In the genomic region with DNA sequence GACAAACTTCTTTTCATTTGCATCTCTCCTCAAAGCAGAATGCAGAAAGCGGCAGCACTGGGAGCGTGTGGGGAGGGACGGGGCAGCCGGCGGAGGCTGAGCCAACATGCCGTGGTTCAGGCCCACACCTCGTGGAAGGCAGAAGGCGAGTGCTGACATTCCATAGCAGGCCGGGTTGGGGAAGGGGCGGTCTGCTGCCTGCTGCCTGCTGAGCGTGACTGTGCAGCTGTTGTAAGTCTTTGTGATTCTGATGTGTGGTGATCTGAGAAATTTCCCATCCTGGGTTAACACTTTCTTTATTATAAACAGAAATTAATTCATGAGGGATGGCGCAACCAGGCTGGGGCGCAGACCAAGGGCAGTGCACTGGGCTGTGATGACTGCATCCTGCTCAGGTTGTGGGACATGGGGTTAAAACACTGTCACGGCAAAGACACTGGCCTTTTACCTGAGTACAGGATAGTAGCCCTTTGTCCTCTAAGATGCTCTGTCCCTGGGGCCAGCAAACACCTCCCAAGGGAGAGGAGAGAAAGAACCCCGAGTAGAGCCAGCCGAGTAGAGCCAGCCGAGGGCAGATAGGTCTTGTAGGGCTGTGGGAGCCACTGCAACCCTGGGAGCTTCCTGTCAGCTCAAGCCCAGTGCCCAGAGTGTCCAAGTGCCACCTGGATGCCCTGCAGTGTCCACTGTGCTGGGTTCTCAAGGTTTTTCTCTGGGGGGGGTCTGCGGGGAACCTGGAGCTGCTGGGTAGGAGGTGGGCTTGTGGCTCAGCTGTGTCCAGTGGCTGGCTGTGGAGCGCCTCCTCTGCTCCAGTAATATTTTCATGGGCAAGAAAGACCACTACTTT, we compare ENCODE assay signal across 10 cellular contexts. TPM values are rescaled to one million over a fixed set of nuclear protein-coding genes. Genes with fewer than 3 reads are reported as not detected.
DNase-seq lines count a peak whose midpoint lies in the region; ATAC-seq and TF ChIP-seq lines count a peak whose summit lies in the region.
"Had no signal": no experiment of that assay in that cellular context is flagged by ENCODE, and none has a peak within 500 bp of the region (broad histone marks: within the 10 kb centered on the region; RNA-seq: fewer than 3 reads in every experiment).

No MANE protein-coding gene starts in this region.

- H3K4me1 ChIP-seq in upper lobe of right lung, result no peaks in the 10 kb centered on the region

- CTCF ChIA-PET in activated naive CD4-positive, alpha-beta T cell treated with anti-CD3 and anti-CD28 coated beads, Interleukin-2, amount 10 ng/mL, durations not matched to agents 7 days and 5 days (lab: Charles Lee), result interaction anchor here (2.4 kb wide), 1 partner anchor 9 kb away, joined by 8 read pairs; a partner anchor contains a TSS

- no peak for ATAC-seq in activated naive CD4-positive, alpha-beta T cell treated with anti-CD3 and anti-CD28 coated beads, Interleukin-2, amount 50 U/mL, for 72 hours
- ATAC-seq in upper lobe of right lung (no peak), GM19463 (IDR thresholded peaks at IDR 0.05; ENCODE audit: unreplicated experiment) (no peak)
- ATAC-seq: activated CD4-positive, CD25-positive, alpha-beta regulatory T cell treated with anti-CD3 and anti-CD28 coated beads, Interleukin-2, amount 50 U/mL, for 24 hours; CD8-positive, alpha-beta T cell had no signal

- no peak overlapping the region for H3K4me3 Mint-ChIP-seq in activated naive CD4-positive, alpha-beta T cell treated with anti-CD3 and anti-CD28 coated beads, Interleukin-2, amount 10 ng/mL, durations not matched to agents 7 days and 5 days
- H3K4me3 Mint-ChIP-seq: CD8-positive, alpha-beta T cell had no signal

- H3K27ac ChIP-seq in upper lobe of right lung, result no peak overlapping the region

- H3K27me3 Mint-ChIP-seq in activated naive CD4-positive, alpha-beta T cell treated with anti-CD3 and anti-CD28 coated beads, Interleukin-2, amount 10 ng/mL, durations not matched to agents 7 days and 5 days, result no peaks in the 10 kb centered on the region

- H3K9me3 Mint-ChIP-seq in activated naive CD4-positive, alpha-beta T cell treated with anti-CD3 and anti-CD28 coated beads, Interleukin-2, amount 50 U/mL, for 72 hours, result no peaks in the 10 kb centered on the region
- H3K9me3 Mint-ChIP-seq in activated naive CD4-positive, alpha-beta T cell treated with anti-CD3 and anti-CD28 coated beads, Interleukin-2, amount 10 ng/mL, durations not matched to agents 7 days and 5 days, result no peaks in the 10 kb centered on the region
- H3K9me3 Mint-ChIP-seq: CD8-positive, alpha-beta T cell had no signal

- H3K27ac Mint-ChIP-seq in activated naive CD4-positive, alpha-beta T cell treated with anti-CD3 and anti-CD28 coated beads, Interleukin-2, amount 50 U/mL, for 72 hours, result peak overlapping the region; percentile 51 to 88
- H3K27ac Mint-ChIP-seq in activated naive CD4-positive, alpha-beta T cell treated with anti-CD3 and anti-CD28 coated beads, Interleukin-2, amount 10 ng/mL, durations not matched to agents 7 days and 5 days, result no peak overlapping the region

- intact Hi-C loops in upper lobe of right lung (cut with DNase I), result no loop called here

- TF ChIP-seq CTCF in astrocyte of the cerebellum (IDR thresholded peaks at IDR 0.05; ENCODE audit: low read depth, low read length, missing control alignments), result no peak
- TF ChIP-seq CTCF in upper lobe of right lung (IDR thresholded peaks at IDR 0.05), result no peak

- H3K36me3 ChIP-seq in upper lobe of right lung, result peaks cover 6% of the 10 kb centered on the region

- H3K36me3 Mint-ChIP-seq in activated naive CD4-positive, alpha-beta T cell treated with anti-CD3 and anti-CD28 coated beads, Interleukin-2, amount 50 U/mL, for 72 hours, result no peaks in the 10 kb centered on the region
- peaks cover 9% of the 10 kb centered on the region for H3K36me3 Mint-ChIP-seq in activated naive CD4-positive, alpha-beta T cell treated with anti-CD3 and anti-CD28 coated beads, Interleukin-2, amount 10 ng/mL, durations not matched to agents 7 days and 5 days

- no peaks in the 10 kb centered on the region for H3K27me3 ChIP-seq in upper lobe of right lung

- no peaks in the 10 kb centered on the region for H3K9me3 ChIP-seq in upper lobe of right lung

- peak in 1 of 2 donors; percentile 49 for DNase-seq in activated naive CD4-positive, alpha-beta T cell treated with anti-CD3 and anti-CD28 coated beads, Interleukin-2, amount 50 U/mL, for 72 hours (ENCODE audit: low spot score in 2 of 2)
- DNase-seq in activated naive CD4-positive, alpha-beta T cell treated with anti-CD3 and anti-CD28 coated beads, Interleukin-2, amount 10 ng/mL, durations not matched to agents 7 days and 5 days, result no peak
- DNase-seq in astrocyte of the cerebellum (ENCODE audit: low read depth), result peak; percentile 87
- DNase-seq in mesenteric fat pad (ENCODE audit: low spot score), result peak; percentile 74
- peak; percentile 25 for DNase-seq in upper lobe of right lung
- no peak for DNase-seq in NCI-H524 treated with DMSO at 0.1 percent for 48 hours (lab: John Stamatoyannopoulos, UW)
- no peak for DNase-seq in putamen (ENCODE audit: low spot score)
- DNase-seq: CD8-positive, alpha-beta T cell had no signal

- no peaks in the 10 kb centered on the region for H3K4me1 Mint-ChIP-seq in activated naive CD4-positive, alpha-beta T cell treated with anti-CD3 and anti-CD28 coated beads, Interleukin-2, amount 10 ng/mL, durations not matched to agents 7 days and 5 days

- H3K4me3 ChIP-seq in astrocyte of the cerebellum (ENCODE audit: low read depth, low read length) (no peak overlapping the region), upper lobe of right lung (no peak overlapping the region)

- in situ Hi-C loops in astrocyte of the cerebellum (cut with HindIII; ENCODE audit: low sequenced_read_pairs), result no loop called here

RNA-seq across cellular contexts. Expression of a gene that starts 8.8 kb away (rescaled TPM):
- total RNA-seq in activated naive CD4-positive, alpha-beta T cell treated with anti-CD3 and anti-CD28 coated beads, Interleukin-2, amount 50 U/mL, for 72 hours, result 10 to 100 TPM; 17.5 to 29.5 TPM
- total RNA-seq in mesenteric fat pad (4.3 TPM), upper lobe of right lung (18.4 TPM)

RNA-seq across cellular contexts. Expression of a gene that starts 34.3 kb away (rescaled TPM):
- 10 to 100 TPM; 12.7 to 19.7 TPM for total RNA-seq in activated naive CD4-positive, alpha-beta T cell treated with anti-CD3 and anti-CD28 coated beads, Interleukin-2, amount 50 U/mL, for 72 hours
- total RNA-seq in mesenteric fat pad (4.4 TPM), upper lobe of right lung (5.1 TPM)

Comparison
In these comparisons a context has a peak if more than half of its experiments do, and no peak if none do; other contexts are left out.
1. DNase-seq: peak in astrocyte of the cerebellum (single experiment), mesenteric fat pad (single experiment) and upper lobe of right lung (single experiment); none in activated naive CD4-positive, alpha-beta T cell treated with anti-CD3 and anti-CD28 coated beads, Interleukin-2, amount 10 ng/mL, durations not matched to agents 7 days and 5 days (single experiment), NCI-H524 treated with DMSO at 0.1 percent for 48 hours (single experiment) and putamen (single experiment).